Comparison of ENCODE assay signal across 9 cellular contexts in genomic region chr9:105510024-105510423, GRCh38. TPM values are rescaled to one million over a fixed set of nuclear protein-coding genes. Genes with fewer than 3 reads are reported as not detected.
DNase-seq lines count a peak whose midpoint lies in the region; ATAC-seq lines count a peak whose summit lies in the region.
"Had no signal": no experiment of that assay in that cellular context is flagged by ENCODE, and none has a peak within 500 bp of the region (broad histone marks: within the 10 kb centered on the region; RNA-seq: fewer than 3 reads in every experiment).

No MANE protein-coding gene starts in this region.

- ATAC-seq in GM18907 (IDR thresholded peaks at IDR 0.05; ENCODE audit: unreplicated experiment) (peak; percentile 73), HG03039 (IDR thresholded peaks at IDR 0.05; ENCODE audit: unreplicated experiment) (peak; percentile 84)

- in situ Hi-C loops in G401 (cut with HindIII; ENCODE audit: low sequenced_read_pairs), result no loop called here

- peak; percentile 57 for DNase-seq in A172 (ENCODE audit: low spot score)
- DNase-seq in astrocyte of the hippocampus (ENCODE audit: low read depth, low spot score), result peak; percentile 67
- no peak for DNase-seq in GOT3 (lab: John Stamatoyannopoulos, UW)
- no peak for DNase-seq in GM19238 (ENCODE audit: insufficient read length, low spot score)
- no peak for DNase-seq in stimulated activated CD4-positive, alpha-beta T cell treated with anti-CD3 and anti-CD28 coated beads, Interleukin-12 subunit alpha, Interleukin-12 subunit beta, amount 100 ng/mL, for 4 hours
- DNase-seq in G401 (ENCODE audit: low spot score), result no peak
- DNase-seq: stimulated activated naive CD4-positive, alpha-beta T cell had no signal

RNA-seq across cellular contexts. Expression of gene FKTN, which starts 47.9 kb away (rescaled TPM):
- 30.9 and 31.0 TPM in 2 replicates for total RNA-seq in A172 (2014; rRNA removed; shearing (Covaris generic))
- total RNA-seq in G401 (2014; rRNA removed; shearing (Covaris generic)), result 15.1 and 21.9 TPM in 2 replicates

Comparison
In these comparisons a context has a peak if more than half of its experiments do, and no peak if none do; other contexts are left out.
1. DNase-seq: peak in A172 (single experiment) and astrocyte of the hippocampus (single experiment); none in GOT3 (single experiment), GM19238 (single experiment), stimulated activated CD4-positive, alpha-beta T cell treated with anti-CD3 and anti-CD28 coated beads, Interleukin-12 subunit alpha, Interleukin-12 subunit beta, amount 100 ng/mL, for 4 hours (single experiment) and G401 (single experiment).